Comparison of ENCODE assay signal across 8 cellular contexts in genomic region chr9:76704601-76705204, GRCh38. TPM values are rescaled to one million over a fixed set of nuclear protein-coding genes. Genes with fewer than 3 reads are reported as not detected.
A peak's percentile ranks its signal among the peaks of the same experiment; 100 is the strongest.
DNase-seq lines count a peak whose midpoint lies in the region; ATAC-seq lines count a peak whose summit lies in the region.

No MANE protein-coding gene starts in this region.

- no peak overlapping the region for H3K27ac Mint-ChIP-seq in activated CD8-positive, alpha-beta T cell treated with anti-CD3 and anti-CD28 coated beads, Interleukin-2, amount 10 ng/mL, durations not matched to agents 7 days and 5 days

- H3K4me3 Mint-ChIP-seq in activated CD8-positive, alpha-beta T cell treated with anti-CD3 and anti-CD28 coated beads, Interleukin-2, amount 10 ng/mL, durations not matched to agents 7 days and 5 days: no peak overlapping the region

- no peaks in the 10 kb centered on the region for H3K36me3 Mint-ChIP-seq in activated CD8-positive, alpha-beta T cell treated with anti-CD3 and anti-CD28 coated beads, Interleukin-2, amount 10 ng/mL, durations not matched to agents 7 days and 5 days (ENCODE audit: low read depth)

- no peaks in the 10 kb centered on the region for H3K9me3 Mint-ChIP-seq in activated CD8-positive, alpha-beta T cell treated with anti-CD3 and anti-CD28 coated beads, Interleukin-2, amount 10 ng/mL, durations not matched to agents 7 days and 5 days (ENCODE audit: insufficient read depth)

- peak; percentile 70 for DNase-seq in AG20443 (ENCODE audit: low spot score)
- DNase-seq in NCI-H2107 treated with DMSO at 0.1 percent for 48 hours (lab: John Stamatoyannopoulos, UW; ENCODE audit: unreplicated experiment): peak; percentile 60
- DNase-seq in activated CD8-positive, alpha-beta T cell treated with anti-CD3 and anti-CD28 coated beads, Interleukin-2, amount 10 ng/mL, durations not matched to agents 7 days and 5 days: no peak
- DNase-seq in left cardiac atrium: no peak
- peak; percentile 92 for DNase-seq in renal cortical epithelial cell (ENCODE audit: low read depth)

- intact Hi-C loops in left cardiac atrium (cut with DNase I): loop anchor here (5.0 kb wide), 1 partner anchor 257 kb away; no protein-coding TSS in a partner anchor

- POLR2A ChIA-PET in activated CD8-positive, alpha-beta T cell treated with anti-CD3 and anti-CD28 coated beads, Interleukin-2, amount 10 ng/mL, durations not matched to agents 7 days and 5 days (lab: Charles Lee): no interaction called here

- peaks cover 25% of the 10 kb centered on the region for H3K27me3 Mint-ChIP-seq in activated CD8-positive, alpha-beta T cell treated with anti-CD3 and anti-CD28 coated beads, Interleukin-2, amount 10 ng/mL, durations not matched to agents 7 days and 5 days (ENCODE audit: low read depth)

- peaks cover 7% of the 10 kb centered on the region for H3K4me1 Mint-ChIP-seq in activated CD8-positive, alpha-beta T cell treated with anti-CD3 and anti-CD28 coated beads, Interleukin-2, amount 10 ng/mL, durations not matched to agents 7 days and 5 days (ENCODE audit: low read depth)

- CTCF ChIA-PET in activated CD8-positive, alpha-beta T cell treated with anti-CD3 and anti-CD28 coated beads, Interleukin-2, amount 10 ng/mL, durations not matched to agents 7 days and 5 days (lab: Charles Lee): interaction anchor here (0.6 to 8.3 kb wide), 14 partner anchors 8 to 334 kb away, joined by 3 to 54 read pairs (median 6); partner anchors contain the start of genes GCNT1 and RFK

- ATAC-seq in GM18502 (IDR thresholded peaks at IDR 0.05; ENCODE audit: poor library complexity, unreplicated experiment) (peak; percentile 41), left cardiac atrium (peak; percentile 60 to 69), GM21360 (IDR thresholded peaks at IDR 0.05; ENCODE audit: unreplicated experiment) (no peak), GM18873 (IDR thresholded peaks at IDR 0.05; ENCODE audit: low FRiP score, unreplicated experiment) (no peak)
- peak; percentile 39 for ATAC-seq in activated CD8-positive, alpha-beta T cell treated with anti-CD3 and anti-CD28 coated beads, Interleukin-2, amount 10 ng/mL, durations not matched to agents 7 days and 5 days

RNA-seq across cellular contexts. Expression of gene PCA3, which starts 59.5 kb away (rescaled TPM):
- total RNA-seq in activated CD8-positive, alpha-beta T cell treated with anti-CD3 and anti-CD28 coated beads, Interleukin-2, amount 10 ng/mL, durations not matched to agents 7 days and 5 days: not detected
- total RNA-seq in left cardiac atrium (not detected), renal cortical epithelial cell (0.05 TPM in 1 of 2 replicates, not detected in the other)

Comparison
In these comparisons a context has a peak if more than half of its experiments do, and no peak if none do; other contexts are left out.
1. DNase-seq: peak in AG20443 (single experiment), NCI-H2107 treated with DMSO at 0.1 percent for 48 hours (single experiment) and renal cortical epithelial cell (single experiment); none in activated CD8-positive, alpha-beta T cell treated with anti-CD3 and anti-CD28 coated beads, Interleukin-2, amount 10 ng/mL, durations not matched to agents 7 days and 5 days (single experiment) and left cardiac atrium (single experiment).
2. ATAC-seq: peak in GM18502 (single experiment), activated CD8-positive, alpha-beta T cell treated with anti-CD3 and anti-CD28 coated beads, Interleukin-2, amount 10 ng/mL, durations not matched to agents 7 days and 5 days (single experiment) and left cardiac atrium (2 of 2); none in GM21360 (single experiment) and GM18873 (single experiment).